In the genomic region with DNA sequence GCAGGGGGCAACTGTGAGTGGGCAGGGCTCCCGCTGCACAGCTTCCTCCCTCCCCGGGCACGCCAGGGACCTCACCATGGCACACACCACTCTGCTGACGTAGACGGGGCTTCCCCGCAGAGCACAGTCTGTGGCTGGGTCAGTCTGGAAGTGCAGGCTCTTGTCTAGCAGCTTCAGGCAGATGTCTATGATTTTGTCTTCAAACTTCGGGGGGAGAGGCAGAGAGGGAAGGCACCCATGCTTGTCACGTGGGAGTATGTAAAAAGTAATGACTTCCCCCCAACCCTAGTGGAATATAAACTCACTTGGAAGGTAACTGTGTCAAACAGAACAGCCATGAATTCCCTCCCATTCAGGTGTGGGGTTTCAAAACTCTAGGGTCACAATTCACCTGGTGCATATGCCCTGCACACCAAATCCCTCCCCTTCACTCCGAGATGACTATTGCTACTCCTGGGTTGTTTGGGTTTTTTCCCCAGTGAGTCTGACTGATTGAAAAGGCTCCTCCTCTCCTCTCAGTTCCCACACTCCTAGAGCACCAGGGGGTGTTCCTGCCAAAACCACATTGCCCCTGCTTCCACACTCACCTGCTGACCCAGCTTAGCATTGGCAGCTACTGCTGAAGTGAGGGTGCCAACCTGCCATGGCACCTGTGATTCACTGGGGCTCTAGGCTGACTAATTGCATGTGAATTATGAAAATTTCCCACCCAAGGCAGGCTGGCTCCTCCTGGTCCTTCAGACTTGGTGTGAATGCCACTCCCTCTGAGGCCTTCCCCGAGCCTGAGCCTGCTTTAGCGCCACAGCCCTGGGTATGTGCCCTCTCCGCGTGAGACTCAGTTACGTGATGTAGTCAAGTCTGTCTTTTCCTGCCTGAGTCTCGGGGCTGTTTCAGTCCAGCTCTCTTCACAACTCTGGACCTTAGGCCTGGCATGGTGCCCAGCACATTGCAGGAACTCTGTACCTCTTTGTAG, we compare ENCODE assay signal across 9 cellular contexts. TPM values are rescaled to one million over a fixed set of nuclear protein-coding genes. Genes with fewer than 3 reads are reported as not detected.
DNase-seq lines count a peak whose midpoint lies in the region; ATAC-seq lines count a peak whose summit lies in the region.
"Had no signal": no experiment of that assay in that cellular context is flagged by ENCODE, and none has a peak within 500 bp of the region (broad histone marks: within the 10 kb centered on the region; RNA-seq: fewer than 3 reads in every experiment).

No MANE protein-coding gene starts in this region.

- no peak overlapping the region for H2BK12ac ChIP-seq in mesenchymal stem cell (ENCODE audit: low read length in 2 of 2)

- no peak overlapping the region for H3K23ac ChIP-seq in mesenchymal stem cell (ENCODE audit: low read length in 2 of 2)

- POLR2A ChIA-PET in activated naive CD8-positive, alpha-beta T cell treated with anti-CD3 and anti-CD28 coated beads, Interleukin-2, amount 10 ng/mL, durations not matched to agents 7 days and 5 days (lab: Charles Lee), result no interaction called here

- H4K91ac ChIP-seq in mesenchymal stem cell (ENCODE audit: low read length), result no peak overlapping the region

- no peak overlapping the region for H3K4me3 Mint-ChIP-seq in activated naive CD8-positive, alpha-beta T cell treated with anti-CD3 and anti-CD28 coated beads, Interleukin-2, amount 10 ng/mL, durations not matched to agents 7 days and 5 days

- H2BK120ac ChIP-seq in mesenchymal stem cell (ENCODE audit: low read depth, low read length), result no peak overlapping the region

- H3K79me1 ChIP-seq in mesenchymal stem cell (replicated peaks; ENCODE audit: low read length, poor library complexity, severe bottlenecking), result no peaks in the 10 kb centered on the region

- H3K36me3 ChIP-seq in mesenchymal stem cell (ENCODE audit: control insufficient read depth in 1 of 2, insufficient read depth in 2 of 2, low read depth in 1 of 2, low read length in 2 of 2), result no peaks in the 10 kb centered on the region
- H3K36me3 ChIP-seq: thoracic aorta had no signal

- no peak overlapping the region for H3K4me2 ChIP-seq in mesenchymal stem cell (ENCODE audit: low read length, poor library complexity, severe bottlenecking)

- no peak overlapping the region for H4K8ac ChIP-seq in mesenchymal stem cell (ENCODE audit: low read length)

- H3K27ac Mint-ChIP-seq in activated naive CD8-positive, alpha-beta T cell treated with anti-CD3 and anti-CD28 coated beads, Interleukin-2, amount 10 ng/mL, durations not matched to agents 7 days and 5 days, result no peak overlapping the region

- H2AK5ac ChIP-seq in mesenchymal stem cell (ENCODE audit: low read length, severe bottlenecking), result no peak overlapping the region

- no peak overlapping the region for H3K4me3 ChIP-seq in mesenchymal stem cell (ENCODE audit: insufficient read depth in 1 of 2, low read depth in 1 of 2, low read length in 2 of 2)
- H3K4me3 ChIP-seq: thoracic aorta had no signal

- DNase-seq in activated CD8-positive, alpha-beta memory T cell treated with anti-CD3 and anti-CD28 coated beads, Interleukin-2, amount 50 U/mL, for 48 hours, result peak; percentile 53
- DNase-seq in activated CD8-positive, alpha-beta memory T cell treated with anti-CD3 and anti-CD28 coated beads, Interleukin-2, amount 50 U/mL, for 4 hours, result no peak
- DNase-seq in activated naive CD8-positive, alpha-beta T cell treated with anti-CD3 and anti-CD28 coated beads, Interleukin-2, amount 10 ng/mL, durations not matched to agents 7 days and 5 days, result no peak
- DNase-seq in mesenchymal stem cell, result peak; percentile 11
- no peak for DNase-seq in NCI-H748 treated with DMSO at 0.1 percent for 48 hours (lab: John Stamatoyannopoulos, UW)
- DNase-seq in NCI-H524 (lab: John Stamatoyannopoulos, UW), result no peak

- ATAC-seq in HG03108 (IDR thresholded peaks at IDR 0.05; ENCODE audit: unreplicated experiment) (peak; percentile 41), GM19455 (IDR thresholded peaks at IDR 0.05; ENCODE audit: unreplicated experiment) (no peak)
- peak; percentile 75 for ATAC-seq in activated naive CD8-positive, alpha-beta T cell treated with anti-CD3 and anti-CD28 coated beads, Interleukin-2, amount 10 ng/mL, durations not matched to agents 7 days and 5 days (ENCODE audit: low read depth)

- H3K4ac ChIP-seq in mesenchymal stem cell (ENCODE audit: low read depth in 1 of 2, low read length in 2 of 2), result no peak overlapping the region

- H2BK15ac ChIP-seq in mesenchymal stem cell (ENCODE audit: low read depth, poor library complexity, severe bottlenecking), result no peak overlapping the region

- H3K27me3 Mint-ChIP-seq in activated naive CD8-positive, alpha-beta T cell treated with anti-CD3 and anti-CD28 coated beads, Interleukin-2, amount 10 ng/mL, durations not matched to agents 7 days and 5 days, result peaks cover 4% of the 10 kb centered on the region

- H3K36me3 Mint-ChIP-seq in activated naive CD8-positive, alpha-beta T cell treated with anti-CD3 and anti-CD28 coated beads, Interleukin-2, amount 10 ng/mL, durations not matched to agents 7 days and 5 days, result peaks cover 3% of the 10 kb centered on the region

- H3K18ac ChIP-seq in mesenchymal stem cell (ENCODE audit: low read depth in 1 of 2, low read length in 2 of 2), result no peak overlapping the region

- 74% methylated on average over 13 of the region's 15 CpGs for WGBS in mesenchymal stem cell

- H3K9ac ChIP-seq in mesenchymal stem cell (ENCODE audit: low read length), result no peak overlapping the region

- peaks cover 15% of the 10 kb centered on the region for H3K4me1 ChIP-seq in mesenchymal stem cell (ENCODE audit: control insufficient read depth, insufficient read depth, low read depth, low read length)

- H2AFZ ChIP-seq in mesenchymal stem cell (ENCODE audit: low read depth, low read length), result no peak overlapping the region

- peaks cover 44% of the 10 kb centered on the region for H3K4me1 Mint-ChIP-seq in activated naive CD8-positive, alpha-beta T cell treated with anti-CD3 and anti-CD28 coated beads, Interleukin-2, amount 10 ng/mL, durations not matched to agents 7 days and 5 days

- H3K9me3 Mint-ChIP-seq in activated naive CD8-positive, alpha-beta T cell treated with anti-CD3 and anti-CD28 coated beads, Interleukin-2, amount 10 ng/mL, durations not matched to agents 7 days and 5 days, result no peaks in the 10 kb centered on the region

- H3K14ac ChIP-seq in mesenchymal stem cell (ENCODE audit: low read length in 2 of 2), result no peak overlapping the region

- no peak overlapping the region for H3K27ac ChIP-seq in mesenchymal stem cell (ENCODE audit: low read length, poor library complexity, severe bottlenecking)
- H3K27ac ChIP-seq: thoracic aorta had no signal

- no peaks in the 10 kb centered on the region for H3K9me3 ChIP-seq in mesenchymal stem cell (ENCODE audit: control insufficient read depth, low read length)
- H3K9me3 ChIP-seq: thoracic aorta had no signal

- H2BK5ac ChIP-seq in mesenchymal stem cell (ENCODE audit: low read depth, low read length, poor library complexity, severe bottlenecking), result no peak overlapping the region

- H3K27me3 ChIP-seq in mesenchymal stem cell (ENCODE audit: control insufficient read depth in 1 of 2, insufficient read depth in 1 of 2, low read length in 2 of 2), result peaks cover 4 to 58% of the 10 kb centered on the region in 2 experiments

RNA-seq across cellular contexts. Expression of gene TGM5, which starts 13.0 kb away (rescaled TPM):
- total RNA-seq in activated naive CD8-positive, alpha-beta T cell treated with anti-CD3 and anti-CD28 coated beads, Interleukin-2, amount 10 ng/mL, durations not matched to agents 7 days and 5 days, result under 1 TPM in 1 of 2 experiments, not detected in 1; 0.11 TPM
- polyA plus RNA-seq in mesenchymal stem cell (2013, experiment 1 of 2), result not detected
- not detected for polyA plus RNA-seq in mesenchymal stem cell (2013, experiment 2 of 2)
- total RNA-seq: thoracic aorta had no signal

RNA-seq across cellular contexts. Expression of gene EPB42, which starts 32.9 kb away (rescaled TPM):
- not detected for total RNA-seq in activated naive CD8-positive, alpha-beta T cell treated with anti-CD3 and anti-CD28 coated beads, Interleukin-2, amount 10 ng/mL, durations not matched to agents 7 days and 5 days
- not detected for polyA plus RNA-seq in mesenchymal stem cell (2013, experiment 1 of 2)
- polyA plus RNA-seq in mesenchymal stem cell (2013, experiment 2 of 2), result not detected
- total RNA-seq: thoracic aorta had no signal

RNA-seq across cellular contexts. Expression of gene TGM7, which starts 48.3 kb away (rescaled TPM):
- not detected for total RNA-seq in activated naive CD8-positive, alpha-beta T cell treated with anti-CD3 and anti-CD28 coated beads, Interleukin-2, amount 10 ng/mL, durations not matched to agents 7 days and 5 days
- polyA plus RNA-seq in mesenchymal stem cell (2013, experiment 1 of 2), result not detected
- polyA plus RNA-seq in mesenchymal stem cell (2013, experiment 2 of 2), result not detected
- total RNA-seq: thoracic aorta had no signal

Comparison
In these comparisons a context has a peak if more than half of its experiments do, and no peak if none do; other contexts are left out.
1. DNase-seq: peak in activated CD8-positive, alpha-beta memory T cell treated with anti-CD3 and anti-CD28 coated beads, Interleukin-2, amount 50 U/mL, for 48 hours (single experiment) and mesenchymal stem cell (single experiment); none in activated CD8-positive, alpha-beta memory T cell treated with anti-CD3 and anti-CD28 coated beads, Interleukin-2, amount 50 U/mL, for 4 hours (single experiment), activated naive CD8-positive, alpha-beta T cell treated with anti-CD3 and anti-CD28 coated beads, Interleukin-2, amount 10 ng/mL, durations not matched to agents 7 days and 5 days (single experiment), NCI-H748 treated with DMSO at 0.1 percent for 48 hours (single experiment) and NCI-H524 (0 of 2).